In genomic region chr12:40946612-40947194, GRCh38 we compare ENCODE assay signal across 8 cellular contexts.
A peak's percentile ranks its signal among the peaks of the same experiment; 100 is the strongest.
DNase-seq lines count a peak whose midpoint lies in the region; TF ChIP-seq lines count a peak whose summit lies in the region.

No MANE protein-coding gene starts in this region.

- peak; percentile 4 for DNase-seq in Caki2 (ENCODE audit: low read depth)
- peak; percentile 10 for DNase-seq in HEK293T (ENCODE audit: extremely low spot score)
- peak; percentile 54 for DNase-seq in OCI-M1 (lab: John Stamatoyannopoulos, UW)
- no peak for DNase-seq in esophagus squamous epithelium (lab: John Stamatoyannopoulos, UW)
- peak; percentile 32 for DNase-seq in putamen (ENCODE audit: low spot score)
- DNase-seq in epidermal melanocyte (ENCODE audit: insufficient read length, low spot score) = no peak
- DNase-seq in SKM-1 (lab: John Stamatoyannopoulos, UW; ENCODE audit: unreplicated experiment) = no peak
- no peak for DNase-seq in UCSD-AML1 (lab: John Stamatoyannopoulos, UW; ENCODE audit: unreplicated experiment)

- no peak overlapping the region for H3K4me3 ChIP-seq in esophagus squamous epithelium

- H3K4me1 ChIP-seq in esophagus squamous epithelium = no peaks in the 10 kb centered on the region

- no peaks in the 10 kb centered on the region for H3K9me3 ChIP-seq in esophagus squamous epithelium

- POLR2A ChIA-PET in HEK293T (lab: Yijun Ruan, JAX) = no interaction called here

- H3K27ac ChIP-seq in esophagus squamous epithelium = no peak overlapping the region

- 0% methylated on average over 1 of the region's 1 CpG for WGBS in esophagus squamous epithelium, 2 donors

- peaks cover 0 to 35% (median 0%) of the 10 kb centered on the region in 4 donors for H3K27me3 ChIP-seq in esophagus squamous epithelium

- peak in 5 of 6 experiments; percentile 21 to 76 (median 63) for TF ChIP-seq CTCF in esophagus squamous epithelium (IDR thresholded peaks at IDR 0.05)

- no peaks in the 10 kb centered on the region for H3K36me3 ChIP-seq in esophagus squamous epithelium

- CTCF ChIA-PET in HEK293T (lab: Yijun Ruan, JAX) = interaction anchor here (0.8 kb wide), 1 partner anchor 331 kb away, joined by 3 read pairs; no protein-coding TSS in a partner anchor

- in situ Hi-C loops in Caki2 (cut with HindIII; ENCODE audit: low pct_unique_long_range_greater_than_20kb, low sequenced_read_pairs) = no loop called here

- intact Hi-C loops in esophagus squamous epithelium (cut with DNase I) = no loop called here

- TF ChIP-seq POLR2A in esophagus squamous epithelium (IDR thresholded peaks at IDR 0.05) = no peak

TF ChIP-seq in HEK293T, 16 proteins besides CTCF, POLR2A, EP300 and RAD21:
- TF ChIP-seq SP1 (IDR thresholded peaks at IDR 0.05) (no peak), ARNT (IDR thresholded peaks at IDR 0.05) (no peak), FOXA1 (IDR thresholded peaks at IDR 0.05) (no peak), SUZ12 (IDR thresholded peaks at IDR 0.05) (no peak), CTBP1 (IDR thresholded peaks at IDR 0.05; ENCODE audit: borderline replicate concordance) (no peak), BHLHE40 (IDR thresholded peaks at IDR 0.05; ENCODE audit: borderline replicate concordance) (no peak), PKNOX1 (IDR thresholded peaks at IDR 0.05) (no peak), TARDBP (IDR thresholded peaks at IDR 0.05) (no peak), HDGF (IDR thresholded peaks at IDR 0.05; ENCODE audit: borderline replicate concordance) (no peak), NFRKB (IDR thresholded peaks at IDR 0.05) (no peak), ELF4 (IDR thresholded peaks at IDR 0.05) (no peak), L3MBTL2 (conservative IDR thresholded peaks at IDR 0.05) (no peak)

Comparison
In these comparisons a context has a peak if more than half of its experiments do, and no peak if none do; other contexts are left out.
1. DNase-seq: peak in Caki2 (single experiment), HEK293T (single experiment), OCI-M1 (single experiment) and putamen (single experiment); none in esophagus squamous epithelium (single experiment), epidermal melanocyte (single experiment), SKM-1 (single experiment) and UCSD-AML1 (single experiment).